Comparison of ENCODE assay signal across 8 cellular contexts in genomic region chr2:16553222-16553621, GRCh38.
A peak's percentile ranks its signal among the peaks of the same experiment; 100 is the strongest.
DNase-seq lines count a peak whose midpoint lies in the region; ATAC-seq, FAIRE-seq and TF ChIP-seq lines count a peak whose summit lies in the region.

No MANE protein-coding gene starts in this region.

- no peaks in the 10 kb centered on the region for H3K36me3 ChIP-seq in body of pancreas (replicated peaks in 1 of 2; ENCODE audit: insufficient read depth in 1 of 2, low read depth in 2 of 2)
- no peaks in the 10 kb centered on the region for H3K36me3 ChIP-seq in HepG2 (replicated peaks in 1 of 2; ENCODE audit: control insufficient read depth in 1 of 2, insufficient read depth in 2 of 2, low read length in 2 of 2)
- H3K36me3 ChIP-seq in upper lobe of left lung: peaks cover 0 to 53% (median 28%) of the 10 kb centered on the region in 4 donors

- TF ChIP-seq POLR2A in body of pancreas (IDR thresholded peaks at IDR 0.05): no peak
- TF ChIP-seq POLR2A in HepG2 (IDR thresholded peaks at IDR 0.05; ENCODE audit: insufficient read depth in 1 of 2, low read depth in 2 of 2, low read length in 2 of 2): no peak
- no peak for TF ChIP-seq POLR2A in upper lobe of left lung (IDR thresholded peaks at IDR 0.05)

- H3K9me3 ChIP-seq in body of pancreas: no peaks in the 10 kb centered on the region
- no peaks in the 10 kb centered on the region for H3K9me3 ChIP-seq in HepG2 (ENCODE audit: low read length)
- H3K9me3 ChIP-seq in upper lobe of left lung: no peaks in the 10 kb centered on the region

- H3K4me1 ChIP-seq in body of pancreas (no peaks in the 10 kb centered on the region), HepG2 (ENCODE audit: insufficient read depth, low read length) (no peaks in the 10 kb centered on the region), upper lobe of left lung (no peaks in the 10 kb centered on the region)

- H3K4me3 ChIP-seq in AG09309 (ENCODE audit: control insufficient read depth, low read depth, low read length) (no peak overlapping the region), GM12864 (ENCODE audit: low read depth, low read length) (no peak overlapping the region), body of pancreas (no peak overlapping the region), HepG2 (replicated peaks in 1 of 3; ENCODE audit: insufficient read depth in 1 of 3, low read depth in 2 of 3, low read length in 3 of 3) (no peak overlapping the region), upper lobe of left lung (no peak overlapping the region)

- no TSS peak for BruUV-seq in HepG2 (replicated peaks; lab: Mats Ljungman, UMichigan)

- POLR2A ChIA-PET in HepG2 (lab: Yijun Ruan, JAX): no interaction called here

- no peak overlapping the region for H3K9ac ChIP-seq in HepG2 (ENCODE audit: insufficient read depth, low read depth, low read length)

- intact Hi-C loops in body of pancreas (cut with DNase I): no loop called here
- intact Hi-C loops in HepG2 (cut with micrococcal nuclease; ENCODE audit: unreplicated experiment): loop anchor here (1.0 kb wide), 2 partner anchors 56 to 204 kb away; no protein-coding TSS in a partner anchor

- H4K20me1 ChIP-seq in HepG2 (ENCODE audit: insufficient read depth, low read length): no peaks in the 10 kb centered on the region

- TF ChIP-seq EP300 in HepG2 (IDR thresholded peaks at IDR 0.05; ENCODE audit: low read depth in 2 of 2, low read length in 2 of 2): no peak
- TF ChIP-seq EP300 in HepG2 (CRISPR knock-in tag; IDR thresholded peaks at IDR 0.05; ENCODE audit: borderline replicate concordance): no peak
- TF ChIP-seq EP300 in upper lobe of left lung (IDR thresholded peaks at IDR 0.05): no peak

- TF ChIP-seq CTCF in AG09309 (IDR thresholded peaks at IDR 0.05; ENCODE audit: control insufficient read depth, insufficient read depth, low read depth, low read length, missing control alignments) (peak; percentile 6), GM12864 (IDR thresholded peaks at IDR 0.05; ENCODE audit: low read depth, low read length, missing control alignments) (peak; percentile 58), body of pancreas (IDR thresholded peaks at IDR 0.05) (peak; percentile 20 to 59 (median 55)), HepG2 (CRISPR knock-in tag; IDR thresholded peaks at IDR 0.05) (peak; percentile 63), upper lobe of left lung (IDR thresholded peaks at IDR 0.05) (peak in 5 of 6 experiments; percentile 45 to 63 (median 58))

- 36 to 40% methylated on average over 4 of the region's 4 CpGs for WGBS in body of pancreas, 2 donors
- WGBS in HepG2 (ENCODE audit: low lambda C conversion rate): 4% methylated on average over 4 of the region's 4 CpGs
- 69 to 71% methylated on average over 4 of the region's 4 CpGs for WGBS in upper lobe of left lung, 2 donors

- in situ Hi-C loops in HepG2 (cut with HindIII; ENCODE audit: extremely low pct_ligation_motif_present, low pct_unique_long_range_greater_than_20kb): loop anchor here (5.0 kb wide), 1 partner anchor 54 kb away; no protein-coding TSS in a partner anchor

- CTCF ChIA-PET in HepG2 (lab: Yijun Ruan, JAX; ENCODE audit: low intra/inter-chr PET ratio, low total read pairs): interaction anchor here (1.8 to 3.4 kb wide), 2 partner anchors 55 to 204 kb away, joined by 11 to 65 read pairs; no protein-coding TSS in a partner anchor

- H2AFZ ChIP-seq in HepG2 (ENCODE audit: low read length): no peak overlapping the region

- no peak for ATAC-seq in body of pancreas
- peak; percentile 84 for ATAC-seq in HepG2
- ATAC-seq in upper lobe of left lung (ENCODE audit: low FRiP score in 2 of 2): peak in 1 of 2 donors; percentile 53
- ATAC-seq in HG02588 (IDR thresholded peaks at IDR 0.05; ENCODE audit: unreplicated experiment): no peak
- no peak for ATAC-seq in HG02623 (IDR thresholded peaks at IDR 0.05; ENCODE audit: unreplicated experiment)

- DNase-seq in AG09309 (ENCODE audit: low read depth): no peak
- DNase-seq in GM12864 (ENCODE audit: low read depth): peak; percentile 4
- DNase-seq in NCI-H187 treated with DMSO at 0.1 percent for 48 hours (lab: John Stamatoyannopoulos, UW): peak; percentile 18
- DNase-seq in body of pancreas: peak; percentile 28 to 50 (median 38)
- DNase-seq in HepG2 (ENCODE audit: low spot score): peak; percentile 40
- DNase-seq in upper lobe of left lung: peak in 1 of 2 donors; percentile 48

- H3K27ac ChIP-seq in body of pancreas (no peak overlapping the region), HepG2 (ENCODE audit: extremely low read length, insufficient read depth, low read length) (no peak overlapping the region), upper lobe of left lung (no peak overlapping the region)

- H3K79me2 ChIP-seq in HepG2 (ENCODE audit: insufficient read depth, low read length): no peaks in the 10 kb centered on the region

- H3K4me2 ChIP-seq in HepG2 (ENCODE audit: low read depth, low read length): no peak overlapping the region

- peak; percentile 70 for FAIRE-seq in HepG2 (lab: Jason Lieb, UNC)

- peak; percentile 50; the same call in 1 of the 2 replicates for TF ChIP-seq RAD21 in HepG2 (CRISPR knock-in tag; IDR thresholded peaks at IDR 0.05)

- no peaks in the 10 kb centered on the region for H3K27me3 ChIP-seq in body of pancreas
- H3K27me3 ChIP-seq in HepG2 (ENCODE audit: control insufficient read depth in 1 of 2, insufficient read depth in 2 of 2, low read length in 2 of 2): no peaks in the 10 kb centered on the region
- H3K27me3 ChIP-seq in upper lobe of left lung: no peaks in the 10 kb centered on the region

TF ChIP-seq in HepG2, 621 proteins besides CTCF, POLR2A, EP300 and RAD21 (continues in another document):
- no peak for TF ChIP-seq ZNF430 (CRISPR knock-in tag; IDR thresholded peaks at IDR 0.05)
- TF ChIP-seq REXO4 (CRISPR knock-in tag; IDR thresholded peaks at IDR 0.05; ENCODE audit: borderline replicate concordance): no peak
- no peak for TF ChIP-seq BCL6 (CRISPR knock-in tag; IDR thresholded peaks at IDR 0.05)
- no peak for TF ChIP-seq FOXC1 (CRISPR knock-in tag; IDR thresholded peaks at IDR 0.05; ENCODE audit: borderline replicate concordance)
- peak; percentile 58 for TF ChIP-seq MIXL1 (CRISPR knock-in tag; IDR thresholded peaks at IDR 0.05)
- TF ChIP-seq, protein P1, sequence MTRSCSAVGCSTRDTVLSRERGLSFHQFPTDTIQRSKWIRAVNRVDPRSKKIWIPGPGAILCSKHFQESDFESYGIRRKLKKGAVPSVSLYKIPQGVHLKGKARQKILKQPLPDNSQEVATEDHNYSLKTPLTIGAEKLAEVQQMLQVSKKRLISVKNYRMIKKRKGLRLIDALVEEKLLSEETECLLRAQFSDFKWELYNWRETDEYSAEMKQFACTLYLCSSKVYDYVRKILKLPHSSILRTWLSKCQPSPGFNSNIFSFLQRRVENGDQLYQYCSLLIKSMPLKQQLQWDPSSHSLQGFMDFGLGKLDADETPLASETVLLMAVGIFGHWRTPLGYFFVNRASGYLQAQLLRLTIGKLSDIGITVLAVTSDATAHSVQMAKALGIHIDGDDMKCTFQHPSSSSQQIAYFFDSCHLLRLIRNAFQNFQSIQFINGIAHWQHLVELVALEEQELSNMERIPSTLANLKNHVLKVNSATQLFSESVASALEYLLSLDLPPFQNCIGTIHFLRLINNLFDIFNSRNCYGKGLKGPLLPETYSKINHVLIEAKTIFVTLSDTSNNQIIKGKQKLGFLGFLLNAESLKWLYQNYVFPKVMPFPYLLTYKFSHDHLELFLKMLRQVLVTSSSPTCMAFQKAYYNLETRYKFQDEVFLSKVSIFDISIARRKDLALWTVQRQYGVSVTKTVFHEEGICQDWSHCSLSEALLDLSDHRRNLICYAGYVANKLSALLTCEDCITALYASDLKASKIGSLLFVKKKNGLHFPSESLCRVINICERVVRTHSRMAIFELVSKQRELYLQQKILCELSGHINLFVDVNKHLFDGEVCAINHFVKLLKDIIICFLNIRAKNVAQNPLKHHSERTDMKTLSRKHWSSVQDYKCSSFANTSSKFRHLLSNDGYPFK (CRISPR knock-in tag; IDR thresholded peaks at IDR 0.05; ENCODE audit: borderline replicate concordance): no peak
- TF ChIP-seq ZNF510 (CRISPR knock-in tag; IDR thresholded peaks at IDR 0.05; ENCODE audit: low read depth): no peak
- TF ChIP-seq ZNF550 (CRISPR knock-in tag; IDR thresholded peaks at IDR 0.05; ENCODE audit: borderline replicate concordance): no peak
- no peak for TF ChIP-seq MYNN (CRISPR knock-in tag; IDR thresholded peaks at IDR 0.05; ENCODE audit: low read depth)
- TF ChIP-seq, protein P2, sequence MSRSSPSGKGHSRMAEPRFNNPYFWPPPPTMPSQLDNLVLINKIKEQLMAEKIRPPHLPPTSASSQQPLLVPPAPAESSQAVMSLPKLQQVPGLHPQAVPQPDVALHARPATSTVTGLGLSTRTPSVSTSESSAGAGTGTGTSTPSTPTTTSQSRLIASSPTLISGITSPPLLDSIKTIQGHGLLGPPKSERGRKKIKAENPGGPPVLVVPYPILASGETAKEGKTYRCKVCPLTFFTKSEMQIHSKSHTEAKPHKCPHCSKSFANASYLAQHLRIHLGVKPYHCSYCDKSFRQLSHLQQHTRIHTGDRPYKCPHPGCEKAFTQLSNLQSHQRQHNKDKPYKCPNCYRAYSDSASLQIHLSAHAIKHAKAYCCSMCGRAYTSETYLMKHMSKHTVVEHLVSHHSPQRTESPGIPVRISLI (CRISPR knock-in tag; IDR thresholded peaks at IDR 0.05; ENCODE audit: borderline replicate concordance): no peak
- TF ChIP-seq SOX13 (IDR thresholded peaks at IDR 0.05): no peak
- TF ChIP-seq SOX13 (CRISPR knock-in tag; conservative IDR thresholded peaks at IDR 0.05 in 1 of 2, IDR thresholded peaks at IDR 0.05 in 1 of 2): no peak
- TF ChIP-seq PHF20 (CRISPR knock-in tag; IDR thresholded peaks at IDR 0.05): no peak
- no peak for TF ChIP-seq RBAK (CRISPR knock-in tag; IDR thresholded peaks at IDR 0.05)
- TF ChIP-seq MIER2 (CRISPR knock-in tag; IDR thresholded peaks at IDR 0.05): no peak
- no peak for TF ChIP-seq ARID3A (IDR thresholded peaks at IDR 0.05; ENCODE audit: low read depth, low read length)
- no peak for TF ChIP-seq ZNF343 (CRISPR knock-in tag; IDR thresholded peaks at IDR 0.05)
- TF ChIP-seq TP53 (CRISPR knock-in tag; conservative IDR thresholded peaks at IDR 0.05): no peak
- no peak for TF ChIP-seq U2AF1 (optimal IDR thresholded peaks at IDR 0.05; ENCODE audit: low read depth, low read length)

Comparison
In these comparisons a context has a peak if more than half of its experiments do, and no peak if none do; other contexts are left out.
1. CTCF ChIP-seq: peak in every context shown above with its lines; median percentile 63 in HepG2; 58 in GM12864; 58 in upper lobe of left lung; 55 in body of pancreas; 6 in AG09309.